In genomic region chr21:39655589-39655988, GRCh38 we compare ENCODE assay signal across 32 cellular contexts. TPM values are rescaled to one million over a fixed set of nuclear protein-coding genes. Genes with fewer than 3 reads are reported as not detected.
"Had no signal": no experiment of that assay in that cellular context is flagged by ENCODE, and none has a peak within 500 bp of the region (broad histone marks: within the 10 kb centered on the region; RNA-seq: fewer than 3 reads in every experiment).

No MANE protein-coding gene starts in this region.

- H3K4me2 ChIP-seq: neural progenitor cell had no signal

- ATAC-seq: heart left ventricle; left lung; lower lobe of right lung; psoas muscle; sciatic nerve; stimulated activated memory B cell treated with anti-CD40 and anti-IgM and Interleukin-4, amounts not matched to agents 10 μg/mL and 1 μg/mL and 100 μg/mL, for 72 hours; stimulated activated naive CD8-positive, alpha-beta T cell treated with anti-CD3 and anti-CD28 coated beads, Interleukin-15, amount 100 ng/mL, for 72 hours had no signal

- H3K27me3 ChIP-seq: heart left ventricle, neural progenitor cell, right atrium auricular region, tibial nerve, uterus had no signal

- DNase-seq: heart left ventricle; hypothalamus; immature natural killer cell; kidney; left colon; left lung; lower lobe of right lung; mammary epithelial cell; mesendoderm; naive B cell; natural killer cell; nephron progenitor cell; occipital lobe; psoas muscle; spleen; stimulated activated CD4-positive, alpha-beta T cell treated with anti-CD3 and anti-CD28 coated beads, Interleukin-1b, Interleukin-23, amount 100 ng/mL, for 48 hours; stimulated activated CD4-positive, alpha-beta T cell treated with anti-CD3 and anti-CD28 coated beads, Interleukin-2, amount 100 ng/mL, for 48 hours; stimulated activated CD4-positive, alpha-beta T cell treated with anti-CD3 and anti-CD28 coated beads, Interleukin-4, amount 100 ng/mL, for 4 hours; stimulated activated CD8-positive, alpha-beta memory T cell treated with anti-CD3 and anti-CD28 coated beads, Interleukin-4, amount 100 ng/mL, for 48 hours; stimulated activated naive CD4-positive, alpha-beta T cell treated with Interleukin-2 at 50 U/mL for 16 hours; stimulated activated naive CD8-positive, alpha-beta T cell treated with anti-CD3 and anti-CD28 coated beads, Interleukin-15, amount 100 ng/mL, for 72 hours; substantia nigra; uterus had no signal

- H3K4me1 ChIP-seq: neural progenitor cell, parathyroid adenoma, psoas muscle, uterus had no signal

- H3K9me3 ChIP-seq: lower lobe of right lung, neutrophil had no signal

- H3K36me3 ChIP-seq: heart left ventricle, left lung, lower lobe of right lung, neural progenitor cell, neutrophil, right atrium auricular region, spleen, tibial nerve, uterus had no signal

- H3K9ac ChIP-seq: neural progenitor cell, parathyroid adenoma had no signal

- H2AFZ ChIP-seq: neural progenitor cell, parathyroid adenoma had no signal

- H3K27ac ChIP-seq: heart left ventricle, left lung, lower lobe of right lung, neural progenitor cell, neutrophil, parathyroid adenoma, psoas muscle, right atrium auricular region, spleen, tibial nerve, uterus had no signal

- H3K4me3 ChIP-seq: heart left ventricle, left lung, lower lobe of right lung, neural progenitor cell, psoas muscle, right atrium auricular region, spleen, tibial nerve, uterus had no signal

RNA-seq across cellular contexts. Expression of gene B3GALT5, which starts 42.8 kb away (rescaled TPM):
- total RNA-seq: mammary epithelial cell, mononuclear cell, osteocyte, right atrium auricular region, sciatic nerve, tibial nerve had no signal
- polyA plus RNA-seq: immature natural killer cell, mammary epithelial cell had no signal
